24 cellular contexts compared by ENCODE assay signal in genomic region chr7:41747951-41748350, GRCh38.
"Had no signal": no experiment of that assay in that cellular context is flagged by ENCODE, and none has a peak within 500 bp of the region (broad histone marks: within the 10 kb centered on the region; RNA-seq: fewer than 3 reads in every experiment).

No MANE protein-coding gene starts in this region.

- H3K27me3 Mint-ChIP-seq: progenitor cell of endocrine pancreas; stimulated activated naive B cell treated with anti-CD40 and anti-IgM and Interleukin-4, amounts not matched to agents 10 μg/mL and 1 μg/mL and 100 μg/mL, for 72 hours had no signal

- DNase-seq: islet precursor cell; left ventricle myocardium inferior; mesendoderm; midbrain; mucosa of descending colon; naive thymus-derived CD4-positive, alpha-beta T cell; ovary; retina; right cardiac atrium; stimulated activated CD4-positive, alpha-beta T cell treated with anti-CD3 and anti-CD28 coated beads, Interleukin-12 subunit alpha, Interleukin-12 subunit beta, amount 100 ng/mL, for 4 hours; stimulated activated CD4-positive, alpha-beta T cell treated with anti-CD3 and anti-CD28 coated beads, Interleukin-15, amount 100 ng/mL, for 24 hours; stimulated activated CD4-positive, alpha-beta T cell treated with anti-CD3 and anti-CD28 coated beads, Interleukin-2, amount 100 ng/mL, for 24 hours; stimulated activated CD4-positive, alpha-beta T cell treated with anti-CD3 and anti-CD28 coated beads, Interleukin-4, amount 100 ng/mL, for 1 hour; stimulated activated naive B cell treated with anti-CD40 and anti-IgM and Interleukin-4, amounts not matched to agents 10 μg/mL and 1 μg/mL and 100 μg/mL, for 72 hours; tibial artery; upper lobe of right lung had no signal

- H3K4me1 Mint-ChIP-seq: naive thymus-derived CD4-positive, alpha-beta T cell had no signal

- H3K27me3 ChIP-seq: hepatocyte, ovary, suprapubic skin, tibial artery, upper lobe of right lung had no signal

- H3K4me3 ChIP-seq: hepatocyte, left ventricle myocardium inferior, lung, mucosa of descending colon, ovary, skin epidermis, suprapubic skin, thoracic aorta, tibial artery, upper lobe of right lung had no signal

- H3K27ac ChIP-seq: hepatocyte, left ventricle myocardium inferior, ovary, skin epidermis, suprapubic skin, thoracic aorta, tibial artery, upper lobe of right lung had no signal

- H3K9me3 ChIP-seq: left ventricle myocardium inferior, mucosa of descending colon, ovary, suprapubic skin, thoracic aorta, tibial artery, upper lobe of right lung had no signal

- H3K36me3 ChIP-seq: left ventricle myocardium inferior, ovary, suprapubic skin, thoracic aorta, tibial artery, upper lobe of right lung had no signal

- H3K4me1 ChIP-seq: left ventricle myocardium inferior, suprapubic skin, tibial artery, upper lobe of right lung had no signal

- H3K4me3 Mint-ChIP-seq: naive thymus-derived CD4-positive, alpha-beta T cell; natural killer cell treated with Interleukin-12 subunit alpha and Interleukin-12 subunit beta and Interleukin-15 and Interleukin-18, amount 100 ng/mL, for 72 hours; stimulated activated naive B cell treated with anti-CD40 and anti-IgM and Interleukin-4, amounts not matched to agents 10 μg/mL and 1 μg/mL and 100 μg/mL, for 72 hours; stimulated activated naive CD8-positive, alpha-beta T cell treated with anti-CD3 and anti-CD28 coated beads, Interleukin-15, Interleukin-2, amounts not matched to agents 100 ng/mL and 50 ng/mL, for 24 hours had no signal

- H3K27ac Mint-ChIP-seq: naive thymus-derived CD4-positive, alpha-beta T cell; natural killer cell treated with Interleukin-12 subunit alpha and Interleukin-12 subunit beta and Interleukin-15 and Interleukin-18, amount 100 ng/mL, for 72 hours; progenitor cell of endocrine pancreas; stimulated activated naive B cell treated with anti-CD40 and anti-IgM and Interleukin-4, amounts not matched to agents 10 μg/mL and 1 μg/mL and 100 μg/mL, for 72 hours; stimulated activated naive CD8-positive, alpha-beta T cell treated with anti-CD3 and anti-CD28 coated beads, Interleukin-15, Interleukin-2, amounts not matched to agents 100 ng/mL and 50 ng/mL, for 24 hours had no signal
